Comparison of ENCODE assay signal across 8 cellular contexts in the genomic region with DNA sequence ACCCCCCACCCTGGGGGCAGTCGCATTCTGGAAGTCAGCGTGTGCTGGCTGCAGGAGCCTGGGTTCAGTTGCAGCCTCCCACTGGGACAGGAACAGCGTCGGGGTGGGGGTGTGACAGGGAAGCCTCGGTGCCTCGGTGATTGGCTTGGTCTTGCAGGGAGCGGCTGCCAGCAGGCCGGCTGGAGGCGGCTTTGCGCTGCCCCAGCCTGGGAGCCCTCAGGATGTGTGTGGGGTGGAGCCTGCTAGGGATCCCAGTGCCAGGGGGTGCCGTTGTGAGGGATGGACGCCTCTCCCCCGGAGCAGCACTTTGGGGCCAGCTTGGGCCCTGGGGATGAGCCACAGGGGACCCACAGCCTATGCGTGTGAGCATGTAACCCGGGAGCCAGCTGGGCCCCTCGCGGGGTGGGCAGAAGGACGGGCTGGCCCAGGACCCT.
A peak's percentile ranks its signal among the peaks of the same experiment; 100 is the strongest.
DNase-seq lines count a peak whose midpoint lies in the region; ATAC-seq and TF ChIP-seq lines count a peak whose summit lies in the region.

No MANE protein-coding gene starts in this region.

- intact Hi-C loops in testis (cut with DNase I; ENCODE audit: low total_unique reads): no loop called here

- H3K27ac ChIP-seq in lung (ENCODE audit: low read depth in 1 of 2, low read length in 1 of 2) (peak overlapping the region; percentile 81 to 96), testis (peak overlapping the region; percentile 66 to 79)

- no peaks in the 10 kb centered on the region for H3K36me3 ChIP-seq in lung (ENCODE audit: control insufficient read depth in 2 of 2, insufficient read depth in 2 of 2, low read length in 2 of 2)
- H3K36me3 ChIP-seq in testis (ENCODE audit: low read depth, missing control alignments): no peaks in the 10 kb centered on the region

- no peak for TF ChIP-seq POLR2A in testis (IDR thresholded peaks at IDR 0.05)

- H3K36me3 Mint-ChIP-seq in effector memory CD8-positive, alpha-beta T cell (ENCODE audit: insufficient read depth): peaks cover 20% of the 10 kb centered on the region

- no peaks in the 10 kb centered on the region for H3K9me3 Mint-ChIP-seq in effector memory CD8-positive, alpha-beta T cell

- peak overlapping the region; percentile 86 for H3K27ac Mint-ChIP-seq in effector memory CD8-positive, alpha-beta T cell

- no peak overlapping the region for H3K4me3 ChIP-seq in lung
- H3K4me3 ChIP-seq in testis: peak overlapping the region in 1 of 2 donors; percentile 60

- H3K27me3 Mint-ChIP-seq in effector memory CD8-positive, alpha-beta T cell: no peaks in the 10 kb centered on the region

- ATAC-seq in effector memory CD8-positive, alpha-beta T cell (replicated peaks): no peak
- peak; percentile 84 for ATAC-seq in lung (ENCODE audit: insufficient read depth, low FRiP score)
- ATAC-seq in HG02588 (IDR thresholded peaks at IDR 0.05; ENCODE audit: unreplicated experiment): no peak

- H3K4me3 Mint-ChIP-seq in effector memory CD8-positive, alpha-beta T cell: peak overlapping the region in 1 of 2 donors; percentile 15

- H3K27me3 ChIP-seq in lung (ENCODE audit: control insufficient read depth, insufficient read depth) (no peaks in the 10 kb centered on the region), testis (no peaks in the 10 kb centered on the region)

- no peak for TF ChIP-seq CTCF in lung (IDR thresholded peaks at IDR 0.05; ENCODE audit: control extremely low read depth, extremely low read depth)
- TF ChIP-seq CTCF in testis (IDR thresholded peaks at IDR 0.05): no peak

- 30 to 31% methylated on average over 18 of the region's 18 CpGs for WGBS in lung, 2 donors
- 36 to 54% methylated on average over 9 to 18 of the region's 18 CpGs for WGBS in testis, 2 donors

- peak; percentile 15 for DNase-seq in DMS153 (lab: John Stamatoyannopoulos, UW)
- peak; percentile 34 for DNase-seq in NCI-H2227 (lab: John Stamatoyannopoulos, UW; ENCODE audit: unreplicated experiment)
- no peak for DNase-seq in effector memory CD8-positive, alpha-beta T cell
- DNase-seq in lung (ENCODE audit: low spot score): peak; percentile 70
- peak; percentile 86 for DNase-seq in testis
- DNase-seq in SK-N-DZ (ENCODE audit: low spot score): no peak
- DNase-seq in NCI-H82 (lab: John Stamatoyannopoulos, UW): no peak

- H3K9me3 ChIP-seq in lung (ENCODE audit: control insufficient read depth in 2 of 2, insufficient read depth in 1 of 2, low read length in 1 of 2) (no peaks in the 10 kb centered on the region), testis (no peaks in the 10 kb centered on the region)

- H3K4me1 Mint-ChIP-seq in effector memory CD8-positive, alpha-beta T cell (ENCODE audit: low read depth in 2 of 2): peaks cover 55 to 58% of the 10 kb centered on the region in 2 donors

- H3K4me1 ChIP-seq in lung (ENCODE audit: control insufficient read depth in 2 of 2, insufficient read depth in 2 of 2, low read length in 2 of 2) (peaks cover 10 to 38% of the 10 kb centered on the region in 2 donors), testis (peaks cover 53% of the 10 kb centered on the region)

Comparison
In these comparisons a context has a peak if more than half of its experiments do, and no peak if none do; other contexts are left out.
1. DNase-seq: peak in DMS153 (single experiment), NCI-H2227 (single experiment), lung (single experiment) and testis (single experiment); none in effector memory CD8-positive, alpha-beta T cell (0 of 3), SK-N-DZ (single experiment) and NCI-H82 (single experiment).